Comparison of ENCODE assay signal across 23 cellular contexts in the genomic region with DNA sequence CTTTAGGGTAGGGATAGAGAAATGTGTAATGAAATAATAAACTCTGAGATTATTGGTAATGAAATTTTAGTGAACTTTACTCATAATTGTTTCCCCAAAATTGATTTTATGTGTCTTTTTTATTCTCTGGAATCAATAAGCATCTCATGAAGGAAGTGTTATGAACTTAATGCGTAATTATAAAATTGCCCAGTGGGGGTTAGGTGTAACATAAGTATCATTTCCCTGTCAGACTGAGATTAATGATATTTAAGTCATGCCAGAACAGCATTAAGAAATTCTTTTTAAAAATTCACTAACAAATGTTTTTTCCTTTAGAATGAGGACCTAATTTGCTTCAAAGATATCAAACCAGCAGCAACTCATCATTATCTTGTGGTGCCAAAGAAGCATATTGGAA. TPM values are rescaled to one million over a fixed set of nuclear protein-coding genes. Genes with fewer than 3 reads are reported as not detected.
DNase-seq lines count a peak whose midpoint lies in the region; ATAC-seq, FAIRE-seq and TF ChIP-seq lines count a peak whose summit lies in the region.
"Had no signal": no experiment of that assay in that cellular context is flagged by ENCODE, and none has a peak within 500 bp of the region (broad histone marks: within the 10 kb centered on the region; RNA-seq: fewer than 3 reads in every experiment).

No MANE protein-coding gene starts in this region.

- no peak for TF ChIP-seq POLR2A in right lobe of liver (IDR thresholded peaks at IDR 0.05)

- no peaks in the 10 kb centered on the region for H3K9me2 ChIP-seq in OCI-LY7 (ENCODE audit: insufficient read depth, low read length)

- ATAC-seq in right lobe of liver (no peak), SK-N-SH treated with all-trans-retinoic acid at 6 μM for 48 hours (no peak)

- no peaks in the 10 kb centered on the region for H4K20me1 ChIP-seq in OCI-LY7 (ENCODE audit: insufficient read depth, low read length)

- no peaks in the 10 kb centered on the region for H3K27me3 ChIP-seq in right lobe of liver
- H3K27me3 ChIP-seq: BLaER1 treated with 17β-estradiol and CSF1 and Interleukin-3, amounts not matched to agents 10 nM and 100 nM had no signal

- H3K36me3 ChIP-seq in OCI-LY7 (ENCODE audit: insufficient read depth, low read length) (peaks cover 35% of the 10 kb centered on the region), right lobe of liver (peaks cover 0 to 7% (median 0%) of the 10 kb centered on the region in 4 donors)

- BruUV-seq in OCI-LY7 (replicated peaks; lab: Mats Ljungman, UMichigan): no TSS peak

- H3K4me1 ChIP-seq in OCI-LY7 (ENCODE audit: insufficient read depth, low read length, poor library complexity, severe bottlenecking) (peaks cover 13% of the 10 kb centered on the region), right lobe of liver (peaks cover 0 to 15% (median 7%) of the 10 kb centered on the region in 4 donors)

- TF ChIP-seq CTCF in OCI-LY7 (conservative IDR thresholded peaks at IDR 0.05; ENCODE audit: low read length) (peak; percentile 43), right lobe of liver (IDR thresholded peaks at IDR 0.05) (no peak)

- H3K27ac ChIP-seq in OCI-LY7 (ENCODE audit: low read depth, low read length, poor library complexity, severe bottlenecking) (no peak overlapping the region), right lobe of liver (no peak overlapping the region)
- H3K27ac ChIP-seq: 22Rv1, HL-60, RWPE1, SK-N-MC had no signal

- POLR2A ChIA-PET in OCI-LY7 (lab: Charles Lee): no interaction called here

- H3K9me3 ChIP-seq in OCI-LY7 (ENCODE audit: low read length) (no peaks in the 10 kb centered on the region), right lobe of liver (no peaks in the 10 kb centered on the region)
- H3K9me3 ChIP-seq: BLaER1 treated with 17β-estradiol and CSF1 and Interleukin-3, amounts not matched to agents 10 nM and 100 nM had no signal

- peaks cover 19% of the 10 kb centered on the region; the same call in 1 of the 2 replicates for H3K79me2 ChIP-seq in OCI-LY7 (ENCODE audit: insufficient read depth, low read depth, low read length)

- H2AFZ ChIP-seq in OCI-LY7 (ENCODE audit: low read length): no peak overlapping the region

- no peak overlapping the region for H3K4me3 ChIP-seq in OCI-LY7 (ENCODE audit: low read depth, low read length, poor library complexity, severe bottlenecking)
- H3K4me3 ChIP-seq in right lobe of liver: no peak overlapping the region
- H3K4me3 ChIP-seq: BLaER1 treated with 17β-estradiol and CSF1 and Interleukin-3, amounts not matched to agents 10 nM and 100 nM; SK-N-MC had no signal

- CTCF ChIA-PET in OCI-LY7 (lab: Charles Lee; ENCODE audit: unreplicated experiment): no interaction called here

- peak; percentile 4 for FAIRE-seq in GM19239 (lab: Jason Lieb, UNC)

- intact Hi-C loops in OCI-LY7 (cut with micrococcal nuclease; ENCODE audit: unreplicated experiment) (no loop called here), right lobe of liver (cut with DNase I) (no loop called here)

- WGBS in right lobe of liver (ENCODE audit: insufficient coverage, low coverage, low lambda C conversion rate, missing lambda C conversion rate): 100% methylated on average over 1 of the region's 1 CpG

- no peak overlapping the region for H3K4me2 ChIP-seq in OCI-LY7 (ENCODE audit: low read length)
- H3K4me2 ChIP-seq: BLaER1 treated with 17β-estradiol and CSF1 and Interleukin-3, amounts not matched to agents 10 nM and 100 nM had no signal

- peak; percentile 20 for DNase-seq in DMS 273 (lab: John Stamatoyannopoulos, UW; ENCODE audit: unreplicated experiment)
- DNase-seq in DMS 273 treated with DMSO at 0.1 percent for 48 hours (lab: John Stamatoyannopoulos, UW): no peak
- DNase-seq in GM19239 (ENCODE audit: insufficient read length, low spot score): no peak
- DNase-seq in OCI-LY7 (ENCODE audit: low spot score): no peak
- DNase-seq in superior temporal gyrus (ENCODE audit: extremely low spot score): peak; percentile 35
- DNase-seq in right lobe of liver: no peak
- DNase-seq in A172 (ENCODE audit: low spot score): no peak
- DNase-seq: CD8-positive, alpha-beta memory T cell; H7; KBM-7; NCI-H1105; NCI-H1694 treated with DMSO at 0.1 percent for 48 hours; NCI-H2107; NCI-H2227 treated with DMSO at 0.1 percent for 48 hours; NCI-H510A; NCI-H748 treated with DMSO at 0.1 percent for 48 hours; SHP77 treated with DMSO at 0.1 percent for 48 hours had no signal

TF ChIP-seq in SK-N-SH treated with all-trans-retinoic acid at 6 μM for 48 hours, 23 proteins besides CTCF, POLR2A, EP300 and RAD21 (continues in another document):
- TF ChIP-seq, protein P1, sequence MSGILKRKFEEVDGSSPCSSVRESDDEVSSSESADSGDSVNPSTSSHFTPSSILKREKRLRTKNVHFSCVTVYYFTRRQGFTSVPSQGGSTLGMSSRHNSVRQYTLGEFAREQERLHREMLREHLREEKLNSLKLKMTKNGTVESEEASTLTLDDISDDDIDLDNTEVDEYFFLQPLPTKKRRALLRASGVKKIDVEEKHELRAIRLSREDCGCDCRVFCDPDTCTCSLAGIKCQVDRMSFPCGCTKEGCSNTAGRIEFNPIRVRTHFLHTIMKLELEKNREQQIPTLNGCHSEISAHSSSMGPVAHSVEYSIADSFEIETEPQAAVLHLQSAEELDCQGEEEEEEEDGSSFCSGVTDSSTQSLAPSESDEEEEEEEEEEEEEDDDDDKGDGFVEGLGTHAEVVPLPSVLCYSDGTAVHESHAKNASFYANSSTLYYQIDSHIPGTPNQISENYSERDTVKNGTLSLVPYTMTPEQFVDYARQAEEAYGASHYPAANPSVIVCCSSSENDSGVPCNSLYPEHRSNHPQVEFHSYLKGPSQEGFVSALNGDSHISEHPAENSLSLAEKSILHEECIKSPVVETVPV (CRISPR knock-in tag; IDR thresholded peaks at IDR 0.05): no peak
- TF ChIP-seq OSR1 (CRISPR knock-in tag; IDR thresholded peaks at IDR 0.05) (no peak), GLIS3 (CRISPR knock-in tag; IDR thresholded peaks at IDR 0.05) (no peak), ARNTL (CRISPR knock-in tag; IDR thresholded peaks at IDR 0.05; ENCODE audit: borderline replicate concordance, low read depth) (no peak), ISL1 (CRISPR knock-in tag; IDR thresholded peaks at IDR 0.05) (no peak), CSDC2 (CRISPR knock-in tag; IDR thresholded peaks at IDR 0.05) (no peak), ZNF565 (CRISPR knock-in tag; conservative IDR thresholded peaks at IDR 0.05; ENCODE audit: low read depth) (no peak), ZFP30 (CRISPR knock-in tag; IDR thresholded peaks at IDR 0.05) (no peak), ESRRG (CRISPR knock-in tag; IDR thresholded peaks at IDR 0.05) (no peak), BACH2 (CRISPR knock-in tag; IDR thresholded peaks at IDR 0.05; ENCODE audit: borderline replicate concordance) (no peak), SNAI2 (CRISPR knock-in tag; IDR thresholded peaks at IDR 0.05) (no peak), ZNF70 (CRISPR knock-in tag; IDR thresholded peaks at IDR 0.05) (no peak)
- TF ChIP-seq, protein P2, sequence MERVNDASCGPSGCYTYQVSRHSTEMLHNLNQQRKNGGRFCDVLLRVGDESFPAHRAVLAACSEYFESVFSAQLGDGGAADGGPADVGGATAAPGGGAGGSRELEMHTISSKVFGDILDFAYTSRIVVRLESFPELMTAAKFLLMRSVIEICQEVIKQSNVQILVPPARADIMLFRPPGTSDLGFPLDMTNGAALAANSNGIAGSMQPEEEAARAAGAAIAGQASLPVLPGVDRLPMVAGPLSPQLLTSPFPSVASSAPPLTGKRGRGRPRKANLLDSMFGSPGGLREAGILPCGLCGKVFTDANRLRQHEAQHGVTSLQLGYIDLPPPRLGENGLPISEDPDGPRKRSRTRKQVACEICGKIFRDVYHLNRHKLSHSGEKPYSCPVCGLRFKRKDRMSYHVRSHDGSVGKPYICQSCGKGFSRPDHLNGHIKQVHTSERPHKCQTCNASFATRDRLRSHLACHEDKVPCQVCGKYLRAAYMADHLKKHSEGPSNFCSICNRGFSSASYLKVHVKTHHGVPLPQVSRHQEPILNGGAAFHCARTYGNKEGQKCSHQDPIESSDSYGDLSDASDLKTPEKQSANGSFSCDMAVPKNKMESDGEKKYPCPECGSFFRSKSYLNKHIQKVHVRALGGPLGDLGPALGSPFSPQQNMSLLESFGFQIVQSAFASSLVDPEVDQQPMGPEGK (CRISPR knock-in tag; IDR thresholded peaks at IDR 0.05; ENCODE audit: borderline replicate concordance): no peak
- TF ChIP-seq, protein P3, sequence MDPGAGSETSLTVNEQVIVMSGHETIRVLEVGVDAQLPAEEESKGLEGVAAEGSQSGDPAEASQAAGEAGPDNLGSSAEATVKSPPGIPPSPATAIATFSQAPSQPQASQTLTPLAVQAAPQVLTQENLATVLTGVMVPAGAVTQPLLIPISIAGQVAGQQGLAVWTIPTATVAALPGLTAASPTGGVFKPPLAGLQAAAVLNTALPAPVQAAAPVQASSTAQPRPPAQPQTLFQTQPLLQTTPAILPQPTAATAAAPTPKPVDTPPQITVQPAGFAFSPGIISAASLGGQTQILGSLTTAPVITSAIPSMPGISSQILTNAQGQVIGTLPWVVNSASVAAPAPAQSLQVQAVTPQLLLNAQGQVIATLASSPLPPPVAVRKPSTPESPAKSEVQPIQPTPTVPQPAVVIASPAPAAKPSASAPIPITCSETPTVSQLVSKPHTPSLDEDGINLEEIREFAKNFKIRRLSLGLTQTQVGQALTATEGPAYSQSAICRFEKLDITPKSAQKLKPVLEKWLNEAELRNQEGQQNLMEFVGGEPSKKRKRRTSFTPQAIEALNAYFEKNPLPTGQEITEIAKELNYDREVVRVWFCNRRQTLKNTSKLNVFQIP (CRISPR knock-in tag; IDR thresholded peaks at IDR 0.05; ENCODE audit: borderline replicate concordance, low read depth): no peak
- TF ChIP-seq, protein P4, sequence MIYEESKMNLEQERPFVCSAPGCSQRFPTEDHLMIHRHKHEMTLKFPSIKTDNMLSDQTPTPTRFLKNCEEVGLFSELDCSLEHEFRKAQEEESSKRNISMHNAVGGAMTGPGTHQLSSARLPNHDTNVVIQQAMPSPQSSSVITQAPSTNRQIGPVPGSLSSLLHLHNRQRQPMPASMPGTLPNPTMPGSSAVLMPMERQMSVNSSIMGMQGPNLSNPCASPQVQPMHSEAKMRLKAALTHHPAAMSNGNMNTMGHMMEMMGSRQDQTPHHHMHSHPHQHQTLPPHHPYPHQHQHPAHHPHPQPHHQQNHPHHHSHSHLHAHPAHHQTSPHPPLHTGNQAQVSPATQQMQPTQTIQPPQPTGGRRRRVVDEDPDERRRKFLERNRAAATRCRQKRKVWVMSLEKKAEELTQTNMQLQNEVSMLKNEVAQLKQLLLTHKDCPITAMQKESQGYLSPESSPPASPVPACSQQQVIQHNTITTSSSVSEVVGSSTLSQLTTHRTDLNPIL (CRISPR knock-in tag; IDR thresholded peaks at IDR 0.05; ENCODE audit: low read depth): no peak

RNA-seq across cellular contexts. Expression of a gene that starts 10.0 kb away (rescaled TPM):
- 10.4 and 11.8 TPM in 2 replicates for total RNA-seq in OCI-LY7 (2014; rRNA removed; shearing (Covaris generic))
- total RNA-seq in OCI-LY7 (2022) (10.6 and 12.1 TPM in 2 replicates), right lobe of liver (10 to 100 TPM in 5 of 6 experiments, 1 to 10 TPM in 1; 8.5 to 16.6 (median 14.3) TPM)
- total RNA-seq in A172 (2014; rRNA removed; shearing (Covaris generic)): 22.0 and 24.5 TPM in 2 replicates

RNA-seq across cellular contexts. Expression of a gene that starts 19.8 kb away (rescaled TPM):
- 42.5 and 46.8 TPM in 2 replicates for total RNA-seq in OCI-LY7 (2014; rRNA removed; shearing (Covaris generic))
- 31.0 and 32.9 TPM in 2 replicates for total RNA-seq in OCI-LY7 (2022)
- total RNA-seq in right lobe of liver: 10 to 100 TPM; 12.6 to 36.0 (median 25.3) TPM
- 41.2 and 49.2 TPM in 2 replicates for total RNA-seq in A172 (2014; rRNA removed; shearing (Covaris generic))

Comparison
In these comparisons a context has a peak if more than half of its experiments do, and no peak if none do; other contexts are left out.
1. DNase-seq: peak in DMS 273 (single experiment) and superior temporal gyrus (single experiment); none in DMS 273 treated with DMSO at 0.1 percent for 48 hours (single experiment), GM19239 (single experiment), OCI-LY7 (single experiment), right lobe of liver (0 of 3) and A172 (single experiment).